Comparison of ENCODE assay signal across 19 cellular contexts in the genomic region with DNA sequence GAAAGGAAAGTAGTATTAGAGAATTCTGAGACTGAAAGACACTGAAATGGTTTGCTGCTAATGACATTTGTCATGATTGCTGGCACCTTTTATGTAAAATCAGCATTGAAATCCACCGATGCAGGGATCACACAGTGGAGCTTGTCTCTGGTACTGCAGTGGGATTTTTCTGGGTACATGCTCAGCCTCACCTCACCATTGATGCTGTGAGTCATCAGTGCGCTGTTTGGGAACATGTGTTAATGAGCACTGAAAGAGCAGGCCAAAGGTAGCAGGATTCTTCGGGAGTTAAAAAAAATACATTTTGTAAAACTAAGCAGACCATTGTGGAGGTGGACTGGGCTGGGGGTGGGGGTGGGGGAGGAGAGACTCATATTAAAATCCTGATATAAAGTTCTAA.
DNase-seq lines count a peak whose midpoint lies in the region; ATAC-seq and TF ChIP-seq lines count a peak whose summit lies in the region.
"Had no signal": no experiment of that assay in that cellular context is flagged by ENCODE, and none has a peak within 500 bp of the region (broad histone marks: within the 10 kb centered on the region; RNA-seq: fewer than 3 reads in every experiment).

No MANE protein-coding gene starts in this region.

- DNase-seq in adipocyte (ENCODE audit: low read depth): peak; percentile 7
- peak; percentile 17 for DNase-seq in iris pigment epithelial cell (ENCODE audit: low read depth)
- no peak for DNase-seq in cortex of kidney (lab: John Stamatoyannopoulos, UW)
- DNase-seq in NCI-H2196 (lab: John Stamatoyannopoulos, UW; ENCODE audit: unreplicated experiment): no peak
- DNase-seq: activated CD8-positive, alpha-beta memory T cell treated with anti-CD3 and anti-CD28 coated beads, Interleukin-2, amount 50 U/mL, for 4 hours; activated gamma-delta T cell treated with Interleukin-2 at 50 U/mL for 16 hours; midbrain; NCI-H1105; NCI-H2227 treated with DMSO at 0.1 percent for 48 hours; T1000 had no signal

- POLR2A ChIA-PET in HEK293 (lab: Yijun Ruan, JAX): no interaction called here

- H3K9ac ChIP-seq in BLaER1 treated with 17β-estradiol and CSF1 and Interleukin-3, amounts not matched to agents 10 nM and 100 nM: no peak overlapping the region
- no peak overlapping the region for H3K9ac ChIP-seq in adipocyte (ENCODE audit: low read length)

- no peaks in the 10 kb centered on the region for H4K20me1 ChIP-seq in BLaER1 treated with 17β-estradiol and CSF1 and Interleukin-3, amounts not matched to agents 10 nM and 100 nM

- no peak overlapping the region for H3K4me3 ChIP-seq in BLaER1 treated with 17β-estradiol and CSF1 and Interleukin-3, amounts not matched to agents 10 nM and 100 nM
- H3K4me3 ChIP-seq in HEK293 (ENCODE audit: low read depth, low read length) (no peak overlapping the region), adipocyte (ENCODE audit: low read length) (no peak overlapping the region)
- H3K4me3 ChIP-seq: right atrium auricular region, SJSA1, vagina had no signal

- no peak for TF ChIP-seq CTCF in HEK293 (tag by site-specific recombination; IDR thresholded peaks at IDR 0.05)

- peaks cover 0 to 6% (median 0%) of the 10 kb centered on the region in 11 experiments; a peak in 1 of 22 replicates for H3K36me3 ChIP-seq in BLaER1 treated with 17β-estradiol and CSF1 and Interleukin-3, amounts not matched to agents 10 nM and 100 nM
- H3K36me3 ChIP-seq in HEK293 (ENCODE audit: control insufficient read depth in 2 of 2, insufficient read depth in 1 of 2, low read length in 2 of 2) (no peaks in the 10 kb centered on the region), adipocyte (ENCODE audit: control insufficient read depth, insufficient read depth, low read length, severe bottlenecking) (no peaks in the 10 kb centered on the region)
- H3K36me3 ChIP-seq: right atrium auricular region, SJSA1, vagina had no signal

- no peaks in the 10 kb centered on the region for H3K36me3 Mint-ChIP-seq in stimulated activated memory B cell treated with anti-CD40 and anti-IgM and Interleukin-4, amounts not matched to agents 10 μg/mL and 1 μg/mL and 100 μg/mL, for 72 hours
- H3K36me3 Mint-ChIP-seq: IgD-negative memory B cell had no signal

- no peaks in the 10 kb centered on the region for H3K9me3 Mint-ChIP-seq in stimulated activated memory B cell treated with anti-CD40 and anti-IgM and Interleukin-4, amounts not matched to agents 10 μg/mL and 1 μg/mL and 100 μg/mL, for 72 hours
- H3K9me3 Mint-ChIP-seq: dendritic cell treated with granulocyte-macrophage colony-stimulating factor and Interleukin-4, amounts not matched to agents 40 ng/mL and 50 ng/mL, for 4 days; IgD-negative memory B cell had no signal

- H3K27ac Mint-ChIP-seq in stimulated activated memory B cell treated with anti-CD40 and anti-IgM and Interleukin-4, amounts not matched to agents 10 μg/mL and 1 μg/mL and 100 μg/mL, for 72 hours: no peak overlapping the region
- H3K27ac Mint-ChIP-seq: dendritic cell treated with granulocyte-macrophage colony-stimulating factor and Interleukin-4, amounts not matched to agents 40 ng/mL and 50 ng/mL, for 4 days; IgD-negative memory B cell had no signal

- H3K4me1 Mint-ChIP-seq in stimulated activated memory B cell treated with anti-CD40 and anti-IgM and Interleukin-4, amounts not matched to agents 10 μg/mL and 1 μg/mL and 100 μg/mL, for 72 hours: peaks cover 9% of the 10 kb centered on the region

- H3K4me3 Mint-ChIP-seq in stimulated activated memory B cell treated with anti-CD40 and anti-IgM and Interleukin-4, amounts not matched to agents 10 μg/mL and 1 μg/mL and 100 μg/mL, for 72 hours: no peak overlapping the region
- H3K4me3 Mint-ChIP-seq: dendritic cell treated with granulocyte-macrophage colony-stimulating factor and Interleukin-4, amounts not matched to agents 40 ng/mL and 50 ng/mL, for 4 days; IgD-negative memory B cell had no signal

- CTCF ChIA-PET in HEK293 (lab: Yijun Ruan, JAX): no interaction called here

- peaks cover 0 to 73% (median 53%) of the 10 kb centered on the region in 10 experiments; a peak in 17 of 20 replicates for H3K4me1 ChIP-seq in BLaER1 treated with 17β-estradiol and CSF1 and Interleukin-3, amounts not matched to agents 10 nM and 100 nM
- H3K4me1 ChIP-seq in HEK293 (ENCODE audit: control insufficient read depth, insufficient read depth, low read length) (peaks cover 24% of the 10 kb centered on the region), adipocyte (ENCODE audit: control insufficient read depth, insufficient read depth, low read length) (no peaks in the 10 kb centered on the region)
- H3K4me1 ChIP-seq: right atrium auricular region, SJSA1, vagina had no signal

- no peak for ATAC-seq in stimulated activated memory B cell treated with anti-CD40 and anti-IgM and Interleukin-4, amounts not matched to agents 10 μg/mL and 1 μg/mL and 100 μg/mL, for 72 hours
- ATAC-seq in GM18858 (IDR thresholded peaks at IDR 0.05; ENCODE audit: unreplicated experiment): no peak

- no peaks in the 10 kb centered on the region for H3K27me3 ChIP-seq in BLaER1 treated with 17β-estradiol and CSF1 and Interleukin-3, amounts not matched to agents 10 nM and 100 nM
- no peaks in the 10 kb centered on the region for H3K27me3 ChIP-seq in adipocyte (replicated peaks; ENCODE audit: control insufficient read depth, insufficient read depth, low read length)
- H3K27me3 ChIP-seq: right atrium auricular region, vagina had no signal

- no peak overlapping the region for H3K27ac ChIP-seq in BLaER1 treated with 17β-estradiol and CSF1 and Interleukin-3, amounts not matched to agents 10 nM and 100 nM
- peak overlapping the region; percentile 59 for H3K27ac ChIP-seq in HEK293 (ENCODE audit: extremely low read depth, low read depth, low read length)
- H3K27ac ChIP-seq: right atrium auricular region, SJSA1, vagina had no signal

- H3K9me3 ChIP-seq in BLaER1 treated with 17β-estradiol and CSF1 and Interleukin-3, amounts not matched to agents 10 nM and 100 nM (replicated peaks in 1 of 11): peaks cover 0 to 8% (median 0%) of the 10 kb centered on the region in 11 experiments; a peak in 3 of 22 replicates
- H3K9me3 ChIP-seq in HEK293 (ENCODE audit: control insufficient read depth, insufficient read depth, low read depth, low read length) (no peaks in the 10 kb centered on the region), adipocyte (ENCODE audit: control insufficient read depth, low read length) (no peaks in the 10 kb centered on the region)
- H3K9me3 ChIP-seq: right atrium auricular region, SJSA1, vagina had no signal

- peak overlapping the region in 9 of 11 experiments; percentile 30 to 68 (median 56); a peak in 15 of 22 replicates for H3K4me2 ChIP-seq in BLaER1 treated with 17β-estradiol and CSF1 and Interleukin-3, amounts not matched to agents 10 nM and 100 nM

- H3K27me3 Mint-ChIP-seq in stimulated activated memory B cell treated with anti-CD40 and anti-IgM and Interleukin-4, amounts not matched to agents 10 μg/mL and 1 μg/mL and 100 μg/mL, for 72 hours: peaks cover 22% of the 10 kb centered on the region

TF ChIP-seq in HEK293, 187 proteins besides CTCF, POLR2A, EP300 and RAD21:
- TF ChIP-seq ZBTB20 (tag by site-specific recombination; IDR thresholded peaks at IDR 0.05) (peak; percentile 73; the same call in 1 of the 2 replicates), ZBTB17 (tag by site-specific recombination; IDR thresholded peaks at IDR 0.05) (0 out of 2 replicates have a peak, but pooled peaks have one; percentile 10), ZNF112 (tag by site-specific recombination; IDR thresholded peaks at IDR 0.05) (no peak)

Comparison
In these comparisons a context has a peak if more than half of its experiments do, and no peak if none do; other contexts are left out.
1. DNase-seq: peak in adipocyte (single experiment) and iris pigment epithelial cell (single experiment); none in cortex of kidney (single experiment) and NCI-H2196 (single experiment).